ENCODE assay signal across 1 cellular context in the genomic region with DNA sequence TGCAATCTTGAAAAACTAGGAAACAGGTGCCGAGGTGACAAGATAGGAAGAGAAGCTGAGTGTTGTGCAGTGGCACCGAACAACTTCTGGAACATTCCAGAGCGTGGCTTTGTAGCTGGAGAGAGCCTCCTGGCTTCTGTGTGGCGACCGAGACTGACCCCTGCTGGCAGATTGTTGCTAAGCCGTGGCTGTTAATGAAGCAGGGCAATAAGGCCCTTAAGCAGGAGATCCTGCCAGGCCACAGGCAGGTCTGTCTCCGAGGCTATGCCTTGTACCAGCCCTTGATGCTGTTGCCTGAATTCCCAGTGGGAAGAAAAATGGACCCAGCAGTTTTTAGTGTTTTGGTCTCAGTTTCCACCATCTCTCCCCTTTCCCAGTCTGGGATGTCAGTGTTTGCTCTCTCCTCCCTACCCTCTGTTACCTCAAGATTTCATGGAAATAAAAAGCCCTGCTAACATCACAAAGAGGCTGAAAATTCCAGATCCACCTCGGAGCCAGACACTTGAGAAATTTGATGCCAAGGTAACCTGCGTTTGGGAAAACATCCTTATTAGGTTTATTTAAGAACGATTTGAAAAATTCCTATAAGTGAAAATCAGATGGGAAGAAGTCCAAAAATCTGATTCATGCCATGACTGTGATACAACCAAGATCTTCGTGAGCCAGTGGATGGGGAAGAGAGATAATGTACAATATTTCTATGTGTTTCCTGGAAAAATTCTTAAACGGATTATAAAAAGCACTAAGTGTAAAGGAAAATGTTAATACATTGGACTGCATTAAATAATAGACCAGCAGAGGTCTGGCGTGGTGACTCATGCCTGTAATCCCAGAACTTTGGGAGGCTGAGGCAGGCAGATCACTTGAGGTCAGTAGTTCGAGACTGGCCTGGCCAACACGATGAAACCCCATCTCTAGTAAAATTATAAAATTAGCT.
TF ChIP-seq lines count a peak whose summit lies in the region.

No MANE protein-coding gene starts in this region.

TF ChIP-seq in GM12878, 131 proteins besides CTCF, POLR2A, EP300 and RAD21 (continued from another document and continues in another):
- TF ChIP-seq, protein P1, sequence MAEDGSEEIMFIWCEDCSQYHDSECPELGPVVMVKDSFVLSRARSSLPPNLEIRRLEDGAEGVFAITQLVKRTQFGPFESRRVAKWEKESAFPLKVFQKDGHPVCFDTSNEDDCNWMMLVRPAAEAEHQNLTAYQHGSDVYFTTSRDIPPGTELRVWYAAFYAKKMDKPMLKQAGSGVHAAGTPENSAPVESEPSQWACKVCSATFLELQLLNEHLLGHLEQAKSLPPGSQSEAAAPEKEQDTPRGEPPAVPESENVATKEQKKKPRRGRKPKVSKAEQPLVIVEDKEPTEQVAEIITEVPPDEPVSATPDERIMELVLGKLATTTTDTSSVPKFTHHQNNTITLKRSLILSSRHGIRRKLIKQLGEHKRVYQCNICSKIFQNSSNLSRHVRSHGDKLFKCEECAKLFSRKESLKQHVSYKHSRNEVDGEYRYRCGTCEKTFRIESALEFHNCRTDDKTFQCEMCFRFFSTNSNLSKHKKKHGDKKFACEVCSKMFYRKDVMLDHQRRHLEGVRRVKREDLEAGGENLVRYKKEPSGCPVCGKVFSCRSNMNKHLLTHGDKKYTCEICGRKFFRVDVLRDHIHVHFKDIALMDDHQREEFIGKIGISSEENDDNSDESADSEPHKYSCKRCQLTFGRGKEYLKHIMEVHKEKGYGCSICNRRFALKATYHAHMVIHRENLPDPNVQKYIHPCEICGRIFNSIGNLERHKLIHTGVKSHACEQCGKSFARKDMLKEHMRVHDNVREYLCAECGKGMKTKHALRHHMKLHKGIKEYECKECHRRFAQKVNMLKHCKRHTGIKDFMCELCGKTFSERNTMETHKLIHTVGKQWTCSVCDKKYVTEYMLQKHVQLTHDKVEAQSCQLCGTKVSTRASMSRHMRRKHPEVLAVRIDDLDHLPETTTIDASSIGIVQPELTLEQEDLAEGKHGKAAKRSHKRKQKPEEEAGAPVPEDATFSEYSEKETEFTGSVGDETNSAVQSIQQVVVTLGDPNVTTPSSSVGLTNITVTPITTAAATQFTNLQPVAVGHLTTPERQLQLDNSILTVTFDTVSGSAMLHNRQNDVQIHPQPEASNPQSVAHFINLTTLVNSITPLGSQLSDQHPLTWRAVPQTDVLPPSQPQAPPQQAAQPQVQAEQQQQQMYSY (CRISPR knock-in tag; IDR thresholded peaks at IDR 0.05): no peak
- no peak for TF ChIP-seq ZNF24 (IDR thresholded peaks at IDR 0.05)
- TF ChIP-seq GATAD2B (conservative IDR thresholded peaks at IDR 0.05; ENCODE audit: low read depth): no peak
- TF ChIP-seq BACH1 (IDR thresholded peaks at IDR 0.05; ENCODE audit: borderline replicate concordance): no peak
- no peak for TF ChIP-seq DPF2 (IDR thresholded peaks at IDR 0.05)
- TF ChIP-seq EZH2 (IDR thresholded peaks at IDR 0.05; ENCODE audit: borderline replicate concordance, control insufficient read depth, low read depth, low read length): no peak
- TF ChIP-seq, protein P2, sequence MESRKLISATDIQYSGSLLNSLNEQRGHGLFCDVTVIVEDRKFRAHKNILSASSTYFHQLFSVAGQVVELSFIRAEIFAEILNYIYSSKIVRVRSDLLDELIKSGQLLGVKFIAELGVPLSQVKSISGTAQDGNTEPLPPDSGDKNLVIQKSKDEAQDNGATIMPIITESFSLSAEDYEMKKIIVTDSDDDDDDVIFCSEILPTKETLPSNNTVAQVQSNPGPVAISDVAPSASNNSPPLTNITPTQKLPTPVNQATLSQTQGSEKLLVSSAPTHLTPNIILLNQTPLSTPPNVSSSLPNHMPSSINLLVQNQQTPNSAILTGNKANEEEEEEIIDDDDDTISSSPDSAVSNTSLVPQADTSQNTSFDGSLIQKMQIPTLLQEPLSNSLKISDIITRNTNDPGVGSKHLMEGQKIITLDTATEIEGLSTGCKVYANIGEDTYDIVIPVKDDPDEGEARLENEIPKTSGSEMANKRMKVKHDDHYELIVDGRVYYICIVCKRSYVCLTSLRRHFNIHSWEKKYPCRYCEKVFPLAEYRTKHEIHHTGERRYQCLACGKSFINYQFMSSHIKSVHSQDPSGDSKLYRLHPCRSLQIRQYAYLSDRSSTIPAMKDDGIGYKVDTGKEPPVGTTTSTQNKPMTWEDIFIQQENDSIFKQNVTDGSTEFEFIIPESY (IDR thresholded peaks at IDR 0.05): no peak
- no peak for TF ChIP-seq ZNF622 (IDR thresholded peaks at IDR 0.05)
- TF ChIP-seq HDAC2 (IDR thresholded peaks at IDR 0.05): no peak
- TF ChIP-seq, protein P3, sequence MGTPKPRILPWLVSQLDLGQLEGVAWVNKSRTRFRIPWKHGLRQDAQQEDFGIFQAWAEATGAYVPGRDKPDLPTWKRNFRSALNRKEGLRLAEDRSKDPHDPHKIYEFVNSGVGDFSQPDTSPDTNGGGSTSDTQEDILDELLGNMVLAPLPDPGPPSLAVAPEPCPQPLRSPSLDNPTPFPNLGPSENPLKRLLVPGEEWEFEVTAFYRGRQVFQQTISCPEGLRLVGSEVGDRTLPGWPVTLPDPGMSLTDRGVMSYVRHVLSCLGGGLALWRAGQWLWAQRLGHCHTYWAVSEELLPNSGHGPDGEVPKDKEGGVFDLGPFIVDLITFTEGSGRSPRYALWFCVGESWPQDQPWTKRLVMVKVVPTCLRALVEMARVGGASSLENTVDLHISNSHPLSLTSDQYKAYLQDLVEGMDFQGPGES (IDR thresholded peaks at IDR 0.05): no peak
- no peak for TF ChIP-seq NR2C1 (IDR thresholded peaks at IDR 0.05)
- TF ChIP-seq ZBTB40 (IDR thresholded peaks at IDR 0.05; ENCODE audit: borderline replicate concordance): no peak
- no peak for TF ChIP-seq ZNF217 (IDR thresholded peaks at IDR 0.05)
- TF ChIP-seq FOS (IDR thresholded peaks at IDR 0.05; ENCODE audit: borderline replicate concordance, extremely low read depth, insufficient read length): no peak
- no peak for TF ChIP-seq IKZF2 (IDR thresholded peaks at IDR 0.05)
- TF ChIP-seq, protein P4, sequence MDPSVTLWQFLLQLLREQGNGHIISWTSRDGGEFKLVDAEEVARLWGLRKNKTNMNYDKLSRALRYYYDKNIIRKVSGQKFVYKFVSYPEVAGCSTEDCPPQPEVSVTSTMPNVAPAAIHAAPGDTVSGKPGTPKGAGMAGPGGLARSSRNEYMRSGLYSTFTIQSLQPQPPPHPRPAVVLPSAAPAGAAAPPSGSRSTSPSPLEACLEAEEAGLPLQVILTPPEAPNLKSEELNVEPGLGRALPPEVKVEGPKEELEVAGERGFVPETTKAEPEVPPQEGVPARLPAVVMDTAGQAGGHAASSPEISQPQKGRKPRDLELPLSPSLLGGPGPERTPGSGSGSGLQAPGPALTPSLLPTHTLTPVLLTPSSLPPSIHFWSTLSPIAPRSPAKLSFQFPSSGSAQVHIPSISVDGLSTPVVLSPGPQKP (IDR thresholded peaks at IDR 0.05; ENCODE audit: low read depth, low read length): no peak
- no peak for TF ChIP-seq SKIL (IDR thresholded peaks at IDR 0.05; ENCODE audit: low read depth, poor library complexity, severe bottlenecking)
- TF ChIP-seq EGR1 (IDR thresholded peaks at IDR 0.05; ENCODE audit: borderline replicate concordance in 1 of 2, low read depth in 2 of 2, low read length in 2 of 2): no peak
- TF ChIP-seq, protein P5, sequence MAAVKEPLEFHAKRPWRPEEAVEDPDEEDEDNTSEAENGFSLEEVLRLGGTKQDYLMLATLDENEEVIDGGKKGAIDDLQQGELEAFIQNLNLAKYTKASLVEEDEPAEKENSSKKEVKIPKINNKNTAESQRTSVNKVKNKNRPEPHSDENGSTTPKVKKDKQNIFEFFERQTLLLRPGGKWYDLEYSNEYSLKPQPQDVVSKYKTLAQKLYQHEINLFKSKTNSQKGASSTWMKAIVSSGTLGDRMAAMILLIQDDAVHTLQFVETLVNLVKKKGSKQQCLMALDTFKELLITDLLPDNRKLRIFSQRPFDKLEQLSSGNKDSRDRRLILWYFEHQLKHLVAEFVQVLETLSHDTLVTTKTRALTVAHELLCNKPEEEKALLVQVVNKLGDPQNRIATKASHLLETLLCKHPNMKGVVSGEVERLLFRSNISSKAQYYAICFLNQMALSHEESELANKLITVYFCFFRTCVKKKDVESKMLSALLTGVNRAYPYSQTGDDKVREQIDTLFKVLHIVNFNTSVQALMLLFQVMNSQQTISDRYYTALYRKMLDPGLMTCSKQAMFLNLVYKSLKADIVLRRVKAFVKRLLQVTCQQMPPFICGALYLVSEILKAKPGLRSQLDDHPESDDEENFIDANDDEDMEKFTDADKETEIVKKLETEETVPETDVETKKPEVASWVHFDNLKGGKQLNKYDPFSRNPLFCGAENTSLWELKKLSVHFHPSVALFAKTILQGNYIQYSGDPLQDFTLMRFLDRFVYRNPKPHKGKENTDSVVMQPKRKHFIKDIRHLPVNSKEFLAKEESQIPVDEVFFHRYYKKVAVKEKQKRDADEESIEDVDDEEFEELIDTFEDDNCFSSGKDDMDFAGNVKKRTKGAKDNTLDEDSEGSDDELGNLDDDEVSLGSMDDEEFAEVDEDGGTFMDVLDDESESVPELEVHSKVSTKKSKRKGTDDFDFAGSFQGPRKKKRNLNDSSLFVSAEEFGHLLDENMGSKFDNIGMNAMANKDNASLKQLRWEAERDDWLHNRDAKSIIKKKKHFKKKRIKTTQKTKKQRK (IDR thresholded peaks at IDR 0.05; ENCODE audit: low read depth, low read length): no peak
- 0 out of 2 replicates have a peak, but pooled peaks have one; percentile 35 for TF ChIP-seq IKZF1 (conservative IDR thresholded peaks at IDR 0.05)
- no peak for TF ChIP-seq BCL3 (IDR thresholded peaks at IDR 0.05; ENCODE audit: borderline replicate concordance, insufficient read depth, low read depth, low read length, poor library complexity, severe bottlenecking)
- no peak for TF ChIP-seq POLR2AphosphoS5 (IDR thresholded peaks at IDR 0.05; ENCODE audit: low read length)
- TF ChIP-seq TCF3 (IDR thresholded peaks at IDR 0.05; ENCODE audit: borderline replicate concordance, insufficient read depth, low read depth, low read length): no peak
- TF ChIP-seq HSF1 (IDR thresholded peaks at IDR 0.05; ENCODE audit: low read depth, low read length): peak; percentile 97
- TF ChIP-seq STAT1 (conservative IDR thresholded peaks at IDR 0.05): no peak
- 0 out of 2 replicates have a peak, but pooled peaks have one; percentile 12 for TF ChIP-seq ATF7 (IDR thresholded peaks at IDR 0.05; ENCODE audit: low read depth)
- no peak for TF ChIP-seq TCF12 (IDR thresholded peaks at IDR 0.05; ENCODE audit: low read depth, low read length)
- no peak for TF ChIP-seq KAT2A (conservative IDR thresholded peaks at IDR 0.05; ENCODE audit: control insufficient read depth, low read depth, low read length)
- TF ChIP-seq CHD4 (IDR thresholded peaks at IDR 0.05): no peak
- no peak for TF ChIP-seq NFIC (IDR thresholded peaks at IDR 0.05; ENCODE audit: low read depth, low read length)
- TF ChIP-seq NFYA (IDR thresholded peaks at IDR 0.05; ENCODE audit: borderline replicate concordance, low read depth, low read length): no peak
- no peak for TF ChIP-seq MTA3 (IDR thresholded peaks at IDR 0.05; ENCODE audit: borderline replicate concordance, low read length)
